32 cellular contexts compared by ENCODE assay signal in genomic region chr4:112908511-112908910, GRCh38.
A peak's percentile ranks its signal among the peaks of the same experiment; 100 is the strongest.
DNase-seq lines count a peak whose midpoint lies in the region; ATAC-seq, FAIRE-seq and TF ChIP-seq lines count a peak whose summit lies in the region.
"Had no signal": no experiment of that assay in that cellular context is flagged by ENCODE, and none has a peak within 500 bp of the region (broad histone marks: within the 10 kb centered on the region; RNA-seq: fewer than 3 reads in every experiment).

No MANE protein-coding gene starts in this region.

- in situ Hi-C loops in astrocyte of the spinal cord (cut with HindIII; ENCODE audit: low sequenced_read_pairs), result no loop called here

- H3K9ac ChIP-seq in keratinocyte (ENCODE audit: control insufficient read depth, extremely low read depth, insufficient read depth, low read length), result no peak overlapping the region
- H3K9ac ChIP-seq: BLaER1 treated with 17β-estradiol and CSF1 and Interleukin-3, amounts not matched to agents 10 nM and 100 nM had no signal

- H3K27ac ChIP-seq in ACC112 (ENCODE audit: low read depth, low read length), result no peak overlapping the region
- no peak overlapping the region for H3K27ac ChIP-seq in keratinocyte (ENCODE audit: control insufficient read depth, insufficient read depth, low read length)
- no peak overlapping the region for H3K27ac ChIP-seq in right atrium auricular region
- H3K27ac ChIP-seq: adrenal gland; BLaER1 treated with 17β-estradiol and CSF1 and Interleukin-3, amounts not matched to agents 10 nM and 100 nM; left lung; right lobe of liver; SJSA1; thoracic aorta; vagina had no signal

- CTCF ChIA-PET in activated CD8-positive, alpha-beta memory T cell treated with anti-CD3 and anti-CD28 coated beads, Interleukin-2, amount 10 ng/mL, durations not matched to agents 7 days and 5 days (lab: Charles Lee), result no interaction called here

- H3K4me3 ChIP-seq in ACC112 (ENCODE audit: low read depth, low read length), result no peak overlapping the region
- H3K4me3 ChIP-seq in astrocyte of the spinal cord (ENCODE audit: low read depth, low read length), result no peak overlapping the region
- H3K4me3 ChIP-seq in keratinocyte (ENCODE audit: control insufficient read depth in 2 of 3, extremely low read depth in 1 of 3, insufficient read depth in 2 of 3, low read depth in 1 of 3, low read length in 3 of 3), result no peak overlapping the region
- no peak overlapping the region for H3K4me3 ChIP-seq in right atrium auricular region
- H3K4me3 ChIP-seq: adrenal gland; BLaER1 treated with 17β-estradiol and CSF1 and Interleukin-3, amounts not matched to agents 10 nM and 100 nM; left lung; right lobe of liver; SJSA1; thoracic aorta; vagina had no signal

- no peaks in the 10 kb centered on the region for H3K79me2 ChIP-seq in ACC112 (ENCODE audit: control insufficient read depth, insufficient read depth, low read length, unreplicated experiment)
- H3K79me2 ChIP-seq in keratinocyte (ENCODE audit: control insufficient read depth, insufficient read depth, low read length), result no peaks in the 10 kb centered on the region

- H3K4me3 Mint-ChIP-seq in endothelial cell (ENCODE audit: unreplicated experiment), result no peak overlapping the region
- no peak overlapping the region for H3K4me3 Mint-ChIP-seq in activated CD8-positive, alpha-beta memory T cell treated with anti-CD3 and anti-CD28 coated beads, Interleukin-2, amount 10 ng/mL, durations not matched to agents 7 days and 5 days
- H3K4me3 Mint-ChIP-seq: natural killer cell had no signal

- H3K36me3 Mint-ChIP-seq in endothelial cell (ENCODE audit: low read depth, unreplicated experiment), result peaks cover 7% of the 10 kb centered on the region
- no peaks in the 10 kb centered on the region for H3K36me3 Mint-ChIP-seq in activated CD8-positive, alpha-beta memory T cell treated with anti-CD3 and anti-CD28 coated beads, Interleukin-2, amount 10 ng/mL, durations not matched to agents 7 days and 5 days
- H3K36me3 Mint-ChIP-seq: natural killer cell had no signal

- no peak for TF ChIP-seq CTCF in astrocyte of the spinal cord (IDR thresholded peaks at IDR 0.05; ENCODE audit: low read depth, low read length)
- TF ChIP-seq CTCF in keratinocyte (optimal IDR thresholded peaks at IDR 0.05 in 1 of 3, IDR thresholded peaks at IDR 0.05 in 1 of 3, conservative IDR thresholded peaks at IDR 0.05 in 1 of 3; ENCODE audit: extremely low read depth in 1 of 3, insufficient read depth in 2 of 3, low read length in 3 of 3), result no peak
- no peak for TF ChIP-seq CTCF in endothelial cell (IDR thresholded peaks at IDR 0.05; ENCODE audit: unreplicated experiment)
- TF ChIP-seq CTCF in right atrium auricular region (IDR thresholded peaks at IDR 0.05), result no peak

- no peaks in the 10 kb centered on the region for H4K20me1 ChIP-seq in keratinocyte (ENCODE audit: control insufficient read depth, extremely low read depth, insufficient read depth, low read length)
- H4K20me1 ChIP-seq: BLaER1 treated with 17β-estradiol and CSF1 and Interleukin-3, amounts not matched to agents 10 nM and 100 nM had no signal

- H3K4me1 ChIP-seq in ACC112 (ENCODE audit: control insufficient read depth, insufficient read depth, low read length, unreplicated experiment) (peaks cover 7% of the 10 kb centered on the region), keratinocyte (ENCODE audit: control insufficient read depth, extremely low read depth, insufficient read depth, low read length) (no peaks in the 10 kb centered on the region), right atrium auricular region (peaks cover 0 to 8% of the 10 kb centered on the region in 2 donors)
- H3K4me1 ChIP-seq: Caco-2, left lung, SJSA1, vagina had no signal

- ATAC-seq in activated CD8-positive, alpha-beta memory T cell treated with anti-CD3 and anti-CD28 coated beads, Interleukin-2, amount 10 ng/mL, durations not matched to agents 7 days and 5 days, result no peak
- ATAC-seq: HCT116; left lung; natural killer cell; right lobe of liver; stimulated activated naive CD8-positive, alpha-beta T cell treated with anti-CD3 and anti-CD28 coated beads, Interleukin-15, Interleukin-2, amounts not matched to agents 100 U/mL and 50 U/mL, for 24 hours had no signal

- no peaks in the 10 kb centered on the region for H3K9me1 ChIP-seq in keratinocyte (ENCODE audit: control insufficient read depth, extremely low read depth, insufficient read depth, low read length)

- no peak overlapping the region for H3K4me2 ChIP-seq in keratinocyte (ENCODE audit: control insufficient read depth, extremely low read depth, insufficient read depth, low read depth, low read length)

- no peaks in the 10 kb centered on the region for H3K27me3 ChIP-seq in ACC112 (ENCODE audit: insufficient read depth, low read length)
- no peaks in the 10 kb centered on the region for H3K27me3 ChIP-seq in keratinocyte (ENCODE audit: control insufficient read depth, extremely low read depth, insufficient read depth, low read length)
- no peaks in the 10 kb centered on the region for H3K27me3 ChIP-seq in right atrium auricular region
- H3K27me3 ChIP-seq: adrenal gland; BLaER1 treated with 17β-estradiol and CSF1 and Interleukin-3, amounts not matched to agents 10 nM and 100 nM; left lung; right lobe of liver; SJSA1; vagina had no signal

- no peak for FAIRE-seq in keratinocyte (lab: Jason Lieb, UNC)
- FAIRE-seq: GM19239, RCC 7860, TTC549 had no signal

- H2AFZ ChIP-seq in ACC112 (ENCODE audit: low read length, unreplicated experiment) (peak overlapping the region; percentile 22), keratinocyte (ENCODE audit: control insufficient read depth, low read length) (peak overlapping the region; percentile 37)

- no peaks in the 10 kb centered on the region for H3K27me3 Mint-ChIP-seq in endothelial cell (ENCODE audit: unreplicated experiment)
- H3K27me3 Mint-ChIP-seq in activated CD8-positive, alpha-beta memory T cell treated with anti-CD3 and anti-CD28 coated beads, Interleukin-2, amount 10 ng/mL, durations not matched to agents 7 days and 5 days, result peaks cover 23% of the 10 kb centered on the region

- H3K9me3 ChIP-seq in keratinocyte (ENCODE audit: control insufficient read depth, low read depth, low read length) (no peaks in the 10 kb centered on the region), right atrium auricular region (no peaks in the 10 kb centered on the region)
- H3K9me3 ChIP-seq: adrenal gland; BLaER1 treated with 17β-estradiol and CSF1 and Interleukin-3, amounts not matched to agents 10 nM and 100 nM; Caco-2; left lung; right lobe of liver; SJSA1; thoracic aorta; vagina had no signal

- H3K27ac Mint-ChIP-seq in endothelial cell (ENCODE audit: unreplicated experiment), result no peak overlapping the region
- H3K27ac Mint-ChIP-seq in activated CD8-positive, alpha-beta memory T cell treated with anti-CD3 and anti-CD28 coated beads, Interleukin-2, amount 10 ng/mL, durations not matched to agents 7 days and 5 days, result no peak overlapping the region
- H3K27ac Mint-ChIP-seq: natural killer cell had no signal

- H3K36me3 ChIP-seq in ACC112 (ENCODE audit: insufficient read depth, low read length), result no peaks in the 10 kb centered on the region
- no peaks in the 10 kb centered on the region for H3K36me3 ChIP-seq in keratinocyte (ENCODE audit: control insufficient read depth in 2 of 2, extremely low read depth in 1 of 2, insufficient read depth in 2 of 2, low read length in 2 of 2)
- H3K36me3 ChIP-seq in right atrium auricular region, result no peaks in the 10 kb centered on the region
- H3K36me3 ChIP-seq: adrenal gland; BLaER1 treated with 17β-estradiol and CSF1 and Interleukin-3, amounts not matched to agents 10 nM and 100 nM; left lung; right lobe of liver; SJSA1; thoracic aorta; vagina had no signal

- dilution Hi-C loops in keratinocyte (cut with MboI; ENCODE audit: extremely low pct_ligation_motif_present, low sequenced_read_pairs), result no loop called here

- DNase-seq in HT1080 (ENCODE audit: low read depth) (peak; percentile 82), astrocyte of the spinal cord (ENCODE audit: low read depth, low spot score) (peak; percentile 54), keratinocyte (ENCODE audit: low read depth, low spot score) (no peak), endothelial cell (ENCODE audit: low spot score) (no peak), NCI-H2029 (lab: John Stamatoyannopoulos, UW) (no peak), right atrium auricular region (ENCODE audit: low spot score) (no peak)
- DNase-seq in activated CD8-positive, alpha-beta memory T cell treated with anti-CD3 and anti-CD28 coated beads, Interleukin-2, amount 10 ng/mL, durations not matched to agents 7 days and 5 days, result no peak
- DNase-seq: activated CD4-positive, alpha-beta T cell treated with anti-CD3 and anti-CD28 coated beads for 4 hours; activated naive CD4-positive, alpha-beta T cell; activated T-cell treated with anti-CD3 and anti-CD28 coated beads, Interleukin-2, amount 50 U/mL, for 48 hours; adrenal gland; Caco-2; dermis blood vessel endothelial cell; DND-41; IMR-90; left lung; natural killer cell; NCI-H146; NCI-H2171; NCI-H524 treated with DMSO at 0.1 percent for 48 hours; right lobe of liver; stimulated activated CD4-positive, alpha-beta T cell treated with anti-CD3 and anti-CD28 coated beads, Interleukin-15, amount 100 ng/mL, for 24 hours; stimulated activated naive CD8-positive, alpha-beta T cell treated with anti-CD3 and anti-CD28 coated beads, Interleukin-15, Interleukin-2, amounts not matched to agents 100 U/mL and 50 U/mL, for 24 hours had no signal

- peaks cover 16% of the 10 kb centered on the region for H3K4me1 Mint-ChIP-seq in endothelial cell (ENCODE audit: unreplicated experiment)
- H3K4me1 Mint-ChIP-seq in activated CD8-positive, alpha-beta memory T cell treated with anti-CD3 and anti-CD28 coated beads, Interleukin-2, amount 10 ng/mL, durations not matched to agents 7 days and 5 days, result peaks cover 2% of the 10 kb centered on the region

- H3K9me3 Mint-ChIP-seq in endothelial cell (ENCODE audit: unreplicated experiment), result no peaks in the 10 kb centered on the region
- H3K9me3 Mint-ChIP-seq in activated CD8-positive, alpha-beta memory T cell treated with anti-CD3 and anti-CD28 coated beads, Interleukin-2, amount 10 ng/mL, durations not matched to agents 7 days and 5 days (ENCODE audit: low read depth), result no peaks in the 10 kb centered on the region

Comparison
In these comparisons a context has a peak if more than half of its experiments do, and no peak if none do; other contexts are left out.
1. DNase-seq: peak in HT1080 (single experiment) and astrocyte of the spinal cord (single experiment); none in keratinocyte (single experiment), endothelial cell (single experiment), NCI-H2029 (single experiment), activated CD8-positive, alpha-beta memory T cell treated with anti-CD3 and anti-CD28 coated beads, Interleukin-2, amount 10 ng/mL, durations not matched to agents 7 days and 5 days (single experiment) and right atrium auricular region (single experiment).